ENCODE assay signal across 25 cellular contexts in the genomic region with DNA sequence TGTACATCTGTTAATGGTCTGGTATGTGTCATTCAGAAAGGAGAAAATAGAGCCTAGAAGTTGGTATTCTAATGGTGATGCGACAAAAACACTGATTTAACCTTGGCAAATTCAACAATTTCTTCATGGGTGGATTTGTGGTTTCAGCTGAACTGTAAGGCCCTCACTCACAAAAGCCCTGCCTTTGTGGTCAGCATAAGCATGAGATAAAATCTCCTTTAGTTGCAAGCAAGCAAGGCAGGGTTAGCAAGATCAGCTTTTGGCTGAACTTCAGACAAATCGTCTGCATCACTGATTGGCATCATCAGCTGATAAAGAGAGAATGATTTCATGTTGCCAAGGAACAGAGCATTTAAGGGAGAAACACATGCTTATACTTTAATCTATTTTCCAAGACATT.
DNase-seq lines count a peak whose midpoint lies in the region; FAIRE-seq and TF ChIP-seq lines count a peak whose summit lies in the region.
"Had no signal": no experiment of that assay in that cellular context is flagged by ENCODE, and none has a peak within 500 bp of the region (broad histone marks: within the 10 kb centered on the region; RNA-seq: fewer than 3 reads in every experiment).

No MANE protein-coding gene starts in this region.

- FAIRE-seq in urothelium cell line (lab: Jason Lieb, UNC), result no peak
- FAIRE-seq: GM12878 had no signal

- TF ChIP-seq CTCF in fibroblast of pulmonary artery (IDR thresholded peaks at IDR 0.05; ENCODE audit: low read length, missing control alignments) (no peak), foreskin fibroblast (IDR thresholded peaks at IDR 0.05; ENCODE audit: low read depth, low read length) (no peak)

- no peak overlapping the region for H3K4me3 ChIP-seq in fibroblast of pulmonary artery (replicated peaks; ENCODE audit: low read depth, low read length)
- no peak overlapping the region for H3K4me3 ChIP-seq in foreskin fibroblast (ENCODE audit: low read depth in 1 of 2, low read length in 2 of 2)
- H3K4me3 ChIP-seq: body of pancreas, GM12878, skin epidermis, upper lobe of left lung had no signal

- DNase-seq in NCI-H446 treated with DMSO at 0.1 percent for 48 hours (lab: John Stamatoyannopoulos, UW) (peak; percentile 17), NCI-H446 (lab: John Stamatoyannopoulos, UW) (no peak), RPMI7951 (ENCODE audit: low read depth) (peak; percentile 42), fibroblast of pulmonary artery (ENCODE audit: low read depth) (peak; percentile 19), urothelium cell line (ENCODE audit: low spot score) (peak; percentile 6), NCI-H748 (lab: John Stamatoyannopoulos, UW; ENCODE audit: unreplicated experiment) (no peak), foreskin fibroblast (no peak), dermis blood vessel endothelial cell (no peak)
- DNase-seq: 8988T; activated CD8-positive, alpha-beta T cell treated with anti-CD3 and anti-CD28 coated beads for 36 hours; activated naive CD4-positive, alpha-beta T cell treated with anti-CD3 and anti-CD28 coated beads, Interleukin-2, amount 50 U/mL, for 16 hours; activated T-cell treated with anti-CD3 and anti-CD28 coated beads, Interleukin-2, amount 50 U/mL, for 48 hours; body of pancreas; GDM1; H7; hippocampal formation; naive thymus-derived CD8-positive, alpha-beta T cell; NCI-H1694 treated with DMSO at 0.1 percent for 48 hours; NCI-H2227 treated with DMSO at 0.1 percent for 48 hours; Right ventricle myocardium superior; stimulated activated CD4-positive, alpha-beta T cell treated with anti-CD3 and anti-CD28 coated beads, Interleukin-4, amount 100 ng/mL, for 24 hours; T-helper 17 cell; upper lobe of left lung had no signal

Comparison
In these comparisons a context has a peak if more than half of its experiments do, and no peak if none do; other contexts are left out.
1. DNase-seq: peak in NCI-H446 treated with DMSO at 0.1 percent for 48 hours (single experiment), RPMI7951 (single experiment), fibroblast of pulmonary artery (single experiment) and urothelium cell line (single experiment); none in NCI-H446 (0 of 2), NCI-H748 (single experiment), foreskin fibroblast (0 of 2) and dermis blood vessel endothelial cell (single experiment).